Comparison of ENCODE assay signal across 1 cellular context in the genomic region with DNA sequence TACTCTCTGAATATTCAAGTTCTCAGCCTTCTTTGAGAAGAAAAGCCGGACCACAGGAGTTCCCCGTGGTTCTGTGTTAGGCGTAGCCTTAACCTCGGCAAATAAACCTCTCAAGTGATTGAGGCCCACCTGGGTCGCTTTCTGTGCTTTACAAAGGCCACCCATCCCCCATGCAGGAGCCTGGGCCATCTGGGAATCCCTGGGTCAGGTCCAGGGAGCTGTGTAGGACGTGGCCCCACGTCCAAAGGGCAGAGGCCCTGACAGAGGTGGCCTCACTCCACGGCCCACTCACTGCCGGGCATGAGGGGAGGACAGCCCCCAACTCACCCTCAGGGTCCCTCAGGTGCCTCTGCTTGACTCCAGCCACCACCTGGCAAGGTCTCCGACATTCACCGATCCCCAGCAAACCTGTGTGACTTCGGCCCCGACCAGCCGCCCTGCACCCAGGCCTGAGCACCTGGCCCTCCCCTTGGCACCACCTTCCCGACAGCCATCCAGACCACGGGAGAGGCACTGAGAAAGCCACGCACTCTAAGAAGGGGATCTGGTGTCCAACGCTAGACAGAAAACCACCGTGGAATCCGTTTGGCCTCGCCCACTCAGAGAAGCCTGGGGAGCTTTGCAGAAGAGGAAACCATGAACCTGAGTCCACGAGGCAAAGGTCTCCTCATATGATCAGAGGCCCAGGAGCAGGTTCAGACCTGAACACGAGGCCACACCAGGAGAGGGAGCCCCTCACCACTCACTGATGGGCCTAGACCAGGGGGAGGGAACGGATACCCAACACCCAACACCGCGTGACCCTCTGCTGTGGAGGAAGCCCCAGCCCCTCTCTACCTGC.
TF ChIP-seq lines count a peak whose summit lies in the region.

No MANE protein-coding gene starts in this region.

TF ChIP-seq in IMR-90, 13 proteins besides CTCF, POLR2A, EP300 and RAD21:
- TF ChIP-seq CEBPB (IDR thresholded peaks at IDR 0.05; ENCODE audit: low read depth, low read length) (no peak), MAZ (IDR thresholded peaks at IDR 0.05; ENCODE audit: borderline replicate concordance, low read depth, low read length) (no peak), MXI1 (IDR thresholded peaks at IDR 0.05; ENCODE audit: borderline replicate concordance, low read depth, low read length) (no peak), FOS (IDR thresholded peaks at IDR 0.05; ENCODE audit: low read depth, low read length) (no peak), NFE2L2 (IDR thresholded peaks at IDR 0.05; ENCODE audit: low read depth, low read length) (no peak), SMC3 (IDR thresholded peaks at IDR 0.05; ENCODE audit: low read depth, low read length) (no peak), RFX5 (IDR thresholded peaks at IDR 0.05; ENCODE audit: low read depth, low read length) (no peak), MAFK (IDR thresholded peaks at IDR 0.05; ENCODE audit: low read depth, low read length) (no peak), USF2 (IDR thresholded peaks at IDR 0.05; ENCODE audit: low read depth, low read length) (no peak), RCOR1 (IDR thresholded peaks at IDR 0.05; ENCODE audit: insufficient replicate concordance, low read length) (no peak), BHLHE40 (IDR thresholded peaks at IDR 0.05; ENCODE audit: low read depth, low read length) (no peak), CHD1 (IDR thresholded peaks at IDR 0.05; ENCODE audit: low read depth, low read length) (no peak)
- TF ChIP-seq, protein P1, sequence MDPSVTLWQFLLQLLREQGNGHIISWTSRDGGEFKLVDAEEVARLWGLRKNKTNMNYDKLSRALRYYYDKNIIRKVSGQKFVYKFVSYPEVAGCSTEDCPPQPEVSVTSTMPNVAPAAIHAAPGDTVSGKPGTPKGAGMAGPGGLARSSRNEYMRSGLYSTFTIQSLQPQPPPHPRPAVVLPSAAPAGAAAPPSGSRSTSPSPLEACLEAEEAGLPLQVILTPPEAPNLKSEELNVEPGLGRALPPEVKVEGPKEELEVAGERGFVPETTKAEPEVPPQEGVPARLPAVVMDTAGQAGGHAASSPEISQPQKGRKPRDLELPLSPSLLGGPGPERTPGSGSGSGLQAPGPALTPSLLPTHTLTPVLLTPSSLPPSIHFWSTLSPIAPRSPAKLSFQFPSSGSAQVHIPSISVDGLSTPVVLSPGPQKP (IDR thresholded peaks at IDR 0.05; ENCODE audit: borderline replicate concordance, low read depth, low read length), result no peak
